ENCODE assay signal across 8 cellular contexts in genomic region chr7:98399903-98400537, GRCh38. TPM values are rescaled to one million over a fixed set of nuclear protein-coding genes. Genes with fewer than 3 reads are reported as not detected.
DNase-seq lines count a peak whose midpoint lies in the region; ATAC-seq and TF ChIP-seq lines count a peak whose summit lies in the region.

No MANE protein-coding gene starts in this region.

- H3K36me3 Mint-ChIP-seq in activated CD4-positive, alpha-beta T cell treated with anti-CD3 and anti-CD28 coated beads, Interleukin-2, amount 10 ng/mL, durations not matched to agents 24 days and 14 days (ENCODE audit: low read depth): no peaks in the 10 kb centered on the region

- H3K27ac Mint-ChIP-seq in activated CD4-positive, alpha-beta T cell treated with anti-CD3 and anti-CD28 coated beads, Interleukin-2, amount 10 ng/mL, durations not matched to agents 24 days and 14 days: peak overlapping the region; percentile 39

- POLR2A ChIA-PET in GM10248 (lab: Yijun Ruan, JAX): interaction anchor here (0.5 kb wide), 1 partner anchor 40 kb away, joined by 4 read pairs; no protein-coding TSS in a partner anchor

- peaks cover 17% of the 10 kb centered on the region for H3K4me1 ChIP-seq in suprapubic skin

- no peaks in the 10 kb centered on the region for H3K9me3 Mint-ChIP-seq in activated CD4-positive, alpha-beta T cell treated with anti-CD3 and anti-CD28 coated beads, Interleukin-2, amount 10 ng/mL, durations not matched to agents 24 days and 14 days

- CTCF ChIA-PET in GM10248 (lab: Yijun Ruan, JAX): interaction anchor here (1.4 to 3.4 kb wide), 4 partner anchors 13 to 378 kb away, joined by 5 to 54 read pairs (median 10); no protein-coding TSS in a partner anchor

- H3K4me1 Mint-ChIP-seq in activated CD4-positive, alpha-beta T cell treated with anti-CD3 and anti-CD28 coated beads, Interleukin-2, amount 10 ng/mL, durations not matched to agents 24 days and 14 days: no peaks in the 10 kb centered on the region

- peaks cover 25% of the 10 kb centered on the region for H3K27me3 ChIP-seq in suprapubic skin

- H3K27ac ChIP-seq in suprapubic skin: peak overlapping the region; percentile 69

- H3K4me3 Mint-ChIP-seq in activated CD4-positive, alpha-beta T cell treated with anti-CD3 and anti-CD28 coated beads, Interleukin-2, amount 10 ng/mL, durations not matched to agents 24 days and 14 days: peak overlapping the region; percentile 48

- DNase-seq in activated CD4-positive, alpha-beta T cell treated with anti-CD3 and anti-CD28 coated beads, Interleukin-2, amount 10 ng/mL, durations not matched to agents 24 days and 14 days: no peak
- DNase-seq in activated CD4-positive, alpha-beta T cell treated with anti-CD3 and anti-CD28 coated beads for 48 hours: no peak
- DNase-seq in suprapubic skin (ENCODE audit: low spot score in 2 of 2) (no peak), ureter (ENCODE audit: low spot score) (no peak), GM10248 (ENCODE audit: extremely low spot score) (no peak)

- no peaks in the 10 kb centered on the region for H3K9me3 ChIP-seq in suprapubic skin

- WGBS in suprapubic skin: 10% methylated on average over 14 of the region's 22 CpGs

- TF ChIP-seq POLR2A in suprapubic skin (IDR thresholded peaks at IDR 0.05): no peak

- no peak for TF ChIP-seq CTCF in WI38 (IDR thresholded peaks at IDR 0.05; ENCODE audit: low read depth, low read length)
- no peak for TF ChIP-seq CTCF in suprapubic skin (IDR thresholded peaks at IDR 0.05)
- no peak for TF ChIP-seq CTCF in GM10248 (IDR thresholded peaks at IDR 0.05; ENCODE audit: control extremely low read depth, extremely low read depth, low read depth, missing control alignments)

- ATAC-seq in HG03378 (IDR thresholded peaks at IDR 0.05; ENCODE audit: unreplicated experiment): no peak

- H3K36me3 ChIP-seq in suprapubic skin: no peaks in the 10 kb centered on the region

- no peak for TF ChIP-seq EP300 in suprapubic skin (IDR thresholded peaks at IDR 0.05)

- H3K4me3 ChIP-seq in WI38 (ENCODE audit: low read depth, low read length) (peak overlapping the region; percentile 70), iPS-11a (ENCODE audit: low read depth, low read length) (peak overlapping the region; percentile 69), suprapubic skin (peak overlapping the region; percentile 74)

- intact Hi-C loops in activated CD4-positive, alpha-beta T cell treated with anti-CD3 and anti-CD28 coated beads, Interleukin-2, amount 10 ng/mL, durations not matched to agents 24 days and 14 days (cut with micrococcal nuclease): loop anchor here (10.0 kb wide), 1 partner anchor 115 kb away; the partner anchor contains the start of gene BRI3

- H3K27me3 Mint-ChIP-seq in activated CD4-positive, alpha-beta T cell treated with anti-CD3 and anti-CD28 coated beads, Interleukin-2, amount 10 ng/mL, durations not matched to agents 24 days and 14 days: peaks cover 16% of the 10 kb centered on the region

RNA-seq across cellular contexts. Expression of gene BAIAP2L1, which starts 0.9 kb away (rescaled TPM):
- total RNA-seq in activated CD4-positive, alpha-beta T cell treated with anti-CD3 and anti-CD28 coated beads, Interleukin-2, amount 10 ng/mL, durations not matched to agents 24 days and 14 days: 1.3 and 1.4 TPM in 2 replicates
- 10 to 100 TPM; 24.3 to 28.2 (median 26.9) TPM for total RNA-seq in suprapubic skin
- 36.5 TPM for total RNA-seq in ureter

Comparison
In these comparisons a context has a peak if more than half of its experiments do, and no peak if none do; other contexts are left out.
1. RNA of gene BAIAP2L1, which starts 0.9 kb away (total RNA-seq): 36.5 TPM in ureter (single experiment) and 24.3 to 28.2 TPM in suprapubic skin; 1.3 to 1.4 TPM in activated CD4-positive, alpha-beta T cell treated with anti-CD3 and anti-CD28 coated beads, Interleukin-2, amount 10 ng/mL, durations not matched to agents 24 days and 14 days; every median in the first group is over 10 times any median in the second.
2. Peak in every context shown above with its lines, with median percentiles within 50 percentile points of each other: H3K4me3 ChIP-seq.